In genomic region chr16:3400779-3401688, GRCh38 we compare ENCODE assay signal across 1 cellular context.
TF ChIP-seq lines count a peak whose summit lies in the region.

ZNF174 (plus strand) TSS chr16:3401215; CDS start chr16:3402005, 790 bp downstream.
ZSCAN32 (minus strand) TSS chr16:3401004; CDS start chr16:3397557, 3,447 bp downstream.

TF ChIP-seq in K562, 482 proteins besides CTCF, POLR2A, EP300 and RAD21 (continued from another document and continues in another):
- TF ChIP-seq, protein P1, sequence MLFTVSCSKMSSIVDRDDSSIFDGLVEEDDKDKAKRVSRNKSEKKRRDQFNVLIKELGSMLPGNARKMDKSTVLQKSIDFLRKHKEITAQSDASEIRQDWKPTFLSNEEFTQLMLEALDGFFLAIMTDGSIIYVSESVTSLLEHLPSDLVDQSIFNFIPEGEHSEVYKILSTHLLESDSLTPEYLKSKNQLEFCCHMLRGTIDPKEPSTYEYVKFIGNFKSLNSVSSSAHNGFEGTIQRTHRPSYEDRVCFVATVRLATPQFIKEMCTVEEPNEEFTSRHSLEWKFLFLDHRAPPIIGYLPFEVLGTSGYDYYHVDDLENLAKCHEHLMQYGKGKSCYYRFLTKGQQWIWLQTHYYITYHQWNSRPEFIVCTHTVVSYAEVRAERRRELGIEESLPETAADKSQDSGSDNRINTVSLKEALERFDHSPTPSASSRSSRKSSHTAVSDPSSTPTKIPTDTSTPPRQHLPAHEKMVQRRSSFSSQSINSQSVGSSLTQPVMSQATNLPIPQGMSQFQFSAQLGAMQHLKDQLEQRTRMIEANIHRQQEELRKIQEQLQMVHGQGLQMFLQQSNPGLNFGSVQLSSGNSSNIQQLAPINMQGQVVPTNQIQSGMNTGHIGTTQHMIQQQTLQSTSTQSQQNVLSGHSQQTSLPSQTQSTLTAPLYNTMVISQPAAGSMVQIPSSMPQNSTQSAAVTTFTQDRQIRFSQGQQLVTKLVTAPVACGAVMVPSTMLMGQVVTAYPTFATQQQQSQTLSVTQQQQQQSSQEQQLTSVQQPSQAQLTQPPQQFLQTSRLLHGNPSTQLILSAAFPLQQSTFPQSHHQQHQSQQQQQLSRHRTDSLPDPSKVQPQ (CRISPR knock-in tag; IDR thresholded peaks at IDR 0.05; ENCODE audit: borderline replicate concordance) = no peak
- TF ChIP-seq RAD51 (IDR thresholded peaks at IDR 0.05; ENCODE audit: borderline replicate concordance, low read depth) = no peak
- no peak for TF ChIP-seq GATAD2B (IDR thresholded peaks at IDR 0.05; ENCODE audit: borderline replicate concordance)
- TF ChIP-seq, protein P2, sequence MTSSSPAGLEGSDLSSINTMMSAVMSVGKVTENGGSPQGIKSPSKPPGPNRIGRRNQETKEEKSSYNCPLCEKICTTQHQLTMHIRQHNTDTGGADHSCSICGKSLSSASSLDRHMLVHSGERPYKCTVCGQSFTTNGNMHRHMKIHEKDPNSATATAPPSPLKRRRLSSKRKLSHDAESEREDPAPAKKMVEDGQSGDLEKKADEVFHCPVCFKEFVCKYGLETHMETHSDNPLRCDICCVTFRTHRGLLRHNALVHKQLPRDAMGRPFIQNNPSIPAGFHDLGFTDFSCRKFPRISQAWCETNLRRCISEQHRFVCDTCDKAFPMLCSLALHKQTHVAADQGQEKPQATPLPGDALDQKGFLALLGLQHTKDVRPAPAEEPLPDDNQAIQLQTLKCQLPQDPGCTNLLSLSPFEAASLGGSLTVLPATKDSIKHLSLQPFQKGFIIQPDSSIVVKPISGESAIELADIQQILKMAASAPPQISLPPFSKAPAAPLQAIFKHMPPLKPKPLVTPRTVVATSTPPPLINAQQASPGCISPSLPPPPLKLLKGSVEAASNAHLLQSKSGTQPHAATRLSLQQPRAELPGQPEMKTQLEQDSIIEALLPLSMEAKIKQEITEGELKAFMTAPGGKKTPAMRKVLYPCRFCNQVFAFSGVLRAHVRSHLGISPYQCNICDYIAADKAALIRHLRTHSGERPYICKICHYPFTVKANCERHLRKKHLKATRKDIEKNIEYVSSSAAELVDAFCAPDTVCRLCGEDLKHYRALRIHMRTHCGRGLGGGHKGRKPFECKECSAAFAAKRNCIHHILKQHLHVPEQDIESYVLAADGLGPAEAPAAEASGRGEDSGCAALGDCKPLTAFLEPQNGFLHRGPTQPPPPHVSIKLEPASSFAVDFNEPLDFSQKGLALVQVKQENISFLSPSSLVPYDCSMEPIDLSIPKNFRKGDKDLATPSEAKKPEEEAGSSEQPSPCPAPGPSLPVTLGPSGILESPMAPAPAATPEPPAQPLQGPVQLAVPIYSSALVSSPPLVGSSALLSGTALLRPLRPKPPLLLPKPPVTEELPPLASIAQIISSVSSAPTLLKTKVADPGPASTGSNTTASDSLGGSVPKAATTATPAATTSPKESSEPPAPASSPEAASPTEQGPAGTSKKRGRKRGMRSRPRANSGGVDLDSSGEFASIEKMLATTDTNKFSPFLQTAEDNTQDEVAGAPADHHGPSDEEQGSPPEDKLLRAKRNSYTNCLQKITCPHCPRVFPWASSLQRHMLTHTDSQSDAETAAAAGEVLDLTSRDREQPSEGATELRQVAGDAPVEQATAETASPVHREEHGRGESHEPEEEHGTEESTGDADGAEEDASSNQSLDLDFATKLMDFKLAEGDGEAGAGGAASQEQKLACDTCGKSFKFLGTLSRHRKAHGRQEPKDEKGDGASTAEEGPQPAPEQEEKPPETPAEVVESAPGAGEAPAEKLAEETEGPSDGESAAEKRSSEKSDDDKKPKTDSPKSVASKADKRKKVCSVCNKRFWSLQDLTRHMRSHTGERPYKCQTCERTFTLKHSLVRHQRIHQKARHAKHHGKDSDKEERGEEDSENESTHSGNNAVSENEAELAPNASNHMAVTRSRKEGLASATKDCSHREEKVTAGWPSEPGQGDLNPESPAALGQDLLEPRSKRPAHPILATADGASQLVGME (CRISPR knock-in tag; IDR thresholded peaks at IDR 0.05) = 0 out of 2 replicates have a peak, but pooled peaks have one; percentile 41
- TF ChIP-seq, protein P3, sequence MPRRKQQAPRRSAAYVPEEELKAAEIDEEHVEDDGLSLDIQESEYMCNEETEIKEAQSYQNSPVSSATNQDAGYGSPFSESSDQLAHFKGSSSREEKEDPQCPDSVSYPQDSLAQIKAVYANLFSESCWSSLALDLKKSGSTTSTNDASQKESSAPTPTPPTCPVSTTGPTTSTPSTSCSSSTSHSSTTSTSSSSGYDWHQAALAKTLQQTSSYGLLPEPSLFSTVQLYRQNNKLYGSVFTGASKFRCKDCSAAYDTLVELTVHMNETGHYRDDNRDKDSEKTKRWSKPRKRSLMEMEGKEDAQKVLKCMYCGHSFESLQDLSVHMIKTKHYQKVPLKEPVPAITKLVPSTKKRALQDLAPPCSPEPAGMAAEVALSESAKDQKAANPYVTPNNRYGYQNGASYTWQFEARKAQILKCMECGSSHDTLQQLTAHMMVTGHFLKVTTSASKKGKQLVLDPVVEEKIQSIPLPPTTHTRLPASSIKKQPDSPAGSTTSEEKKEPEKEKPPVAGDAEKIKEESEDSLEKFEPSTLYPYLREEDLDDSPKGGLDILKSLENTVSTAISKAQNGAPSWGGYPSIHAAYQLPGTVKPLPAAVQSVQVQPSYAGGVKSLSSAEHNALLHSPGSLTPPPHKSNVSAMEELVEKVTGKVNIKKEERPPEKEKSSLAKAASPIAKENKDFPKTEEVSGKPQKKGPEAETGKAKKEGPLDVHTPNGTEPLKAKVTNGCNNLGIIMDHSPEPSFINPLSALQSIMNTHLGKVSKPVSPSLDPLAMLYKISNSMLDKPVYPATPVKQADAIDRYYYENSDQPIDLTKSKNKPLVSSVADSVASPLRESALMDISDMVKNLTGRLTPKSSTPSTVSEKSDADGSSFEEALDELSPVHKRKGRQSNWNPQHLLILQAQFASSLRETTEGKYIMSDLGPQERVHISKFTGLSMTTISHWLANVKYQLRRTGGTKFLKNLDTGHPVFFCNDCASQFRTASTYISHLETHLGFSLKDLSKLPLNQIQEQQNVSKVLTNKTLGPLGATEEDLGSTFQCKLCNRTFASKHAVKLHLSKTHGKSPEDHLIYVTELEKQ (CRISPR knock-in tag; IDR thresholded peaks at IDR 0.05) = no peak
- no peak for TF ChIP-seq PPARD (CRISPR knock-in tag; IDR thresholded peaks at IDR 0.05)
- TF ChIP-seq NFE2 (IDR thresholded peaks at IDR 0.05; ENCODE audit: low read depth) = no peak
- no peak for TF ChIP-seq BDP1 (IDR thresholded peaks at IDR 0.05; ENCODE audit: insufficient read depth, insufficient read length)
- peak; percentile 87 for TF ChIP-seq ZBTB40 (IDR thresholded peaks at IDR 0.05)
- no peak for TF ChIP-seq ZBTB40 (CRISPR knock-in tag; IDR thresholded peaks at IDR 0.05)
- TF ChIP-seq CBX8 (IDR thresholded peaks at IDR 0.05; ENCODE audit: borderline replicate concordance, extremely low read depth, low read depth, low read length, poor library complexity, severe bottlenecking) = no peak
- no peak for TF ChIP-seq ZNF561 (CRISPR knock-in tag; conservative IDR thresholded peaks at IDR 0.05)
- TF ChIP-seq TCF3 (CRISPR knock-in tag; IDR thresholded peaks at IDR 0.05) = no peak
- TF ChIP-seq ZNF445 (CRISPR knock-in tag; IDR thresholded peaks at IDR 0.05; ENCODE audit: low read depth) = no peak
- TF ChIP-seq NCOA4 (IDR thresholded peaks at IDR 0.05; ENCODE audit: partially characterized antibody) = no peak
- TF ChIP-seq, protein P4, sequence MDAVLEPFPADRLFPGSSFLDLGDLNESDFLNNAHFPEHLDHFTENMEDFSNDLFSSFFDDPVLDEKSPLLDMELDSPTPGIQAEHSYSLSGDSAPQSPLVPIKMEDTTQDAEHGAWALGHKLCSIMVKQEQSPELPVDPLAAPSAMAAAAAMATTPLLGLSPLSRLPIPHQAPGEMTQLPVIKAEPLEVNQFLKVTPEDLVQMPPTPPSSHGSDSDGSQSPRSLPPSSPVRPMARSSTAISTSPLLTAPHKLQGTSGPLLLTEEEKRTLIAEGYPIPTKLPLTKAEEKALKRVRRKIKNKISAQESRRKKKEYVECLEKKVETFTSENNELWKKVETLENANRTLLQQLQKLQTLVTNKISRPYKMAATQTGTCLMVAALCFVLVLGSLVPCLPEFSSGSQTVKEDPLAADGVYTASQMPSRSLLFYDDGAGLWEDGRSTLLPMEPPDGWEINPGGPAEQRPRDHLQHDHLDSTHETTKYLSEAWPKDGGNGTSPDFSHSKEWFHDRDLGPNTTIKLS (IDR thresholded peaks at IDR 0.05; ENCODE audit: borderline replicate concordance, low read depth) = peak; percentile 84
- TF ChIP-seq SMC3 (conservative IDR thresholded peaks at IDR 0.05; ENCODE audit: insufficient read depth, low read depth, low read length) = no peak
- peak; percentile 44; the same call in 1 of the 2 replicates for TF ChIP-seq CEBPG (CRISPR knock-in tag; IDR thresholded peaks at IDR 0.05)
- TF ChIP-seq CEBPG (tag; conservative IDR thresholded peaks at IDR 0.05 in 1 of 2, IDR thresholded peaks at IDR 0.05 in 1 of 2) = no peak
- TF ChIP-seq VEZF1 (CRISPR knock-in tag; IDR thresholded peaks at IDR 0.05) = peak; percentile 50
- TF ChIP-seq GATA2 (CRISPR knock-in tag; IDR thresholded peaks at IDR 0.05) = no peak
- peak; percentile 14; the same call in 1 of the 2 replicates for TF ChIP-seq MXI1 (IDR thresholded peaks at IDR 0.05; ENCODE audit: low read depth, low read length)
- TF ChIP-seq KDM4B (IDR thresholded peaks at IDR 0.05; ENCODE audit: borderline replicate concordance in 2 of 2, low read depth in 1 of 2) = no peak
- TF ChIP-seq SFPQ (IDR thresholded peaks at IDR 0.05; ENCODE audit: low read depth, low read length) = no peak
- no peak for TF ChIP-seq CEBPB (tag; IDR thresholded peaks at IDR 0.05)
- TF ChIP-seq HIVEP1 (CRISPR knock-in tag; IDR thresholded peaks at IDR 0.05) = no peak
